19 cellular contexts compared by ENCODE assay signal in the genomic region with DNA sequence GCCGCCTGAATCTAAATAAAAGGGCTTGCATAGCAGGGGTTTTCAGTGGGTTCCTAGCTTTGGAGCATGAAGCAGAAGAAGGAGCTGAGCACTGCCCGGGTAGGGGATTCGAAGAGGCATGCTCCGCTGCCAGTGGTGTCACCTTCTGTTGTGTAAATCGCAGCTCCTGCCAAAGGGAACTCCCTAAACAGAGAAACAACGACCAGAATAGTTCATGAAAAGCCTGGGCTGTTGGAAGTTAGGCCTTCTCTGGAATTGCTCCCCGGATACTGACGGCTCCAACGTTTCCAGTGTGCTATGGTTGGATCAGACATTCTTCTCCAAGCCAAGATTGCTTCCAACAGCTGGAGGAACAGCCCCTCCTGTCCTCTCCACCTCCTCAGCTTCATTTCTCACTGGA.
DNase-seq lines count a peak whose midpoint lies in the region; ATAC-seq, FAIRE-seq and TF ChIP-seq lines count a peak whose summit lies in the region.
"Had no signal": no experiment of that assay in that cellular context is flagged by ENCODE, and none has a peak within 500 bp of the region (broad histone marks: within the 10 kb centered on the region; RNA-seq: fewer than 3 reads in every experiment).

No MANE protein-coding gene starts in this region.

- no peaks in the 10 kb centered on the region for H3K23me2 ChIP-seq in H9 (ENCODE audit: insufficient read length, low read depth, low read length, poor library complexity, severe bottlenecking)

- no peak overlapping the region for H4K5ac ChIP-seq in H9 (ENCODE audit: insufficient read length, low read depth, low read length)

- H3K4me1 ChIP-seq in H9 (ENCODE audit: insufficient read depth, low read length) = peaks cover 4% of the 10 kb centered on the region; the same call in 1 of the 2 replicates

- H2BK15ac ChIP-seq in H9 (ENCODE audit: low read depth, low read length) = no peak overlapping the region

- H3K4me3 Mint-ChIP-seq in H9 = peak overlapping the region; percentile 24 to 61; a peak in 3 of 5 replicates
- no peak overlapping the region for H3K4me3 Mint-ChIP-seq in activated T-cell treated with anti-CD3 and anti-CD28 coated beads, Interleukin-2, amount 50 U/mL, for 72 hours
- H3K4me3 Mint-ChIP-seq in chondrocyte (ENCODE audit: unreplicated experiment) = no peak overlapping the region
- H3K4me3 Mint-ChIP-seq: activated CD4-positive, alpha-beta memory T cell treated with anti-CD3 and anti-CD28 coated beads, Interleukin-2, amount 10 ng/mL, durations not matched to agents 7 days and 5 days; activated T-helper 17 cell treated with anti-CD3 and anti-CD28 coated beads, Interleukin-2, amount 50 U/mL, for 72 hours had no signal

- no peak overlapping the region for H3T11ph ChIP-seq in H9 (ENCODE audit: low read length)

- H2BK5ac ChIP-seq in H9 (ENCODE audit: insufficient read length, low read length) = no peak overlapping the region

- no peaks in the 10 kb centered on the region; the same call in 1 of the 2 replicates for H3K27me3 ChIP-seq in H9 (ENCODE audit: insufficient read depth, low read length)
- H3K27me3 ChIP-seq: esophagus squamous epithelium had no signal

- TF ChIP-seq CTCF in H9 (conservative IDR thresholded peaks at IDR 0.05) (no peak), chondrocyte (IDR thresholded peaks at IDR 0.05) (no peak)

- H3K56ac ChIP-seq in H9 (ENCODE audit: insufficient read length, low read depth, low read length) = no peak overlapping the region

- peak; percentile 76 for ATAC-seq in sciatic nerve
- no peak for ATAC-seq in activated T-cell treated with anti-CD3 and anti-CD28 coated beads, Interleukin-2, amount 50 U/mL, for 72 hours (replicated peaks in 1 of 2)
- ATAC-seq in GM19463 (IDR thresholded peaks at IDR 0.05; ENCODE audit: unreplicated experiment) = no peak
- ATAC-seq: activated T-helper 17 cell treated with anti-CD3 and anti-CD28 coated beads, Interleukin-2, amount 50 U/mL, for 72 hours; HCT116 had no signal

- peak; percentile 75 for DNase-seq in H9
- DNase-seq in astrocyte of the hippocampus (ENCODE audit: low read depth, low spot score) = peak; percentile 12
- DNase-seq in iPS DF 19.7 (ENCODE audit: low read depth, low spot score) = peak; percentile 83
- DNase-seq in sciatic nerve (ENCODE audit: low spot score) = no peak
- no peak for DNase-seq in activated T-cell treated with anti-CD3 and anti-CD28 coated beads, Interleukin-2, amount 50 U/mL, for 72 hours
- DNase-seq in frontal cortex (ENCODE audit: low spot score in 2 of 2) = no peak
- no peak for DNase-seq in chondrocyte (ENCODE audit: low spot score)
- DNase-seq: activated CD4-positive, alpha-beta memory T cell treated with anti-CD3 and anti-CD28 coated beads, Interleukin-2, amount 10 ng/mL, durations not matched to agents 7 days and 5 days; amniotic stem cell; C1 segment of cervical spinal cord; dermis blood vessel endothelial cell; esophagus squamous epithelium; Karpas-422; NCI-H146; NCI-H82; nucleus accumbens had no signal

- intact Hi-C loops in sciatic nerve (cut with DNase I) = no loop called here

- no peak overlapping the region for H2BK12ac ChIP-seq in H9 (ENCODE audit: insufficient read length, low read depth, low read length)

- H2AFZ ChIP-seq in H9 (ENCODE audit: low read length) = no peak overlapping the region

- H4K91ac ChIP-seq in H9 (ENCODE audit: insufficient read length, low read depth, low read length) = no peak overlapping the region

- H3K79me1 ChIP-seq in H9 (ENCODE audit: insufficient read depth, low read depth, low read length, poor library complexity, severe bottlenecking) = no peaks in the 10 kb centered on the region

- H3K4ac ChIP-seq in H9 (ENCODE audit: low read depth, low read length) = no peak overlapping the region

- WGBS in H9 (ENCODE audit: extremely low coverage, insufficient read length, low lambda C conversion rate) = no CpG with 5 or more reads among the region's 9 CpGs

- no peak overlapping the region for H3K23ac ChIP-seq in H9 (ENCODE audit: insufficient read length, low read depth, low read length)

- no peaks in the 10 kb centered on the region for H3K79me2 ChIP-seq in H9 (ENCODE audit: insufficient read depth, low read length)

- peaks cover 14 to 32% (median 17%) of the 10 kb centered on the region in 3 experiments for H3K36me3 Mint-ChIP-seq in H9 (ENCODE audit: insufficient read depth in 1 of 3, low read depth in 3 of 3)
- H3K36me3 Mint-ChIP-seq in activated T-cell treated with anti-CD3 and anti-CD28 coated beads, Interleukin-2, amount 50 U/mL, for 72 hours (ENCODE audit: insufficient read depth in 2 of 2) = peaks cover 2% of the 10 kb centered on the region in 2 donors
- peaks cover 11% of the 10 kb centered on the region for H3K36me3 Mint-ChIP-seq in chondrocyte (ENCODE audit: low read depth)

- H3K9me3 ChIP-seq in H9 (ENCODE audit: control insufficient read depth, low read depth, low read length) = peaks cover 11% of the 10 kb centered on the region

- H3K27ac Mint-ChIP-seq in H9 = peak overlapping the region in 2 of 3 experiments; percentile 44 to 48; a peak in 1 of 7 replicates
- no peak overlapping the region for H3K27ac Mint-ChIP-seq in activated T-cell treated with anti-CD3 and anti-CD28 coated beads, Interleukin-2, amount 50 U/mL, for 72 hours
- no peak overlapping the region for H3K27ac Mint-ChIP-seq in chondrocyte (ENCODE audit: unreplicated experiment)
- H3K27ac Mint-ChIP-seq: activated CD4-positive, alpha-beta memory T cell treated with anti-CD3 and anti-CD28 coated beads, Interleukin-2, amount 10 ng/mL, durations not matched to agents 7 days and 5 days; activated T-helper 17 cell treated with anti-CD3 and anti-CD28 coated beads, Interleukin-2, amount 50 U/mL, for 72 hours had no signal

- no peak overlapping the region for H3K18ac ChIP-seq in H9 (ENCODE audit: insufficient read length, low read depth, low read length)

- H3K9me3 Mint-ChIP-seq in H9 (peaks cover 30 to 31% of the 10 kb centered on the region in 2 experiments), chondrocyte (ENCODE audit: low read depth) (peaks cover 31% of the 10 kb centered on the region)
- peaks cover 12 to 20% of the 10 kb centered on the region in 2 donors for H3K9me3 Mint-ChIP-seq in activated T-cell treated with anti-CD3 and anti-CD28 coated beads, Interleukin-2, amount 50 U/mL, for 72 hours

- H3K4me2 ChIP-seq in H9 (ENCODE audit: insufficient read depth, insufficient read length, low read length) = peak overlapping the region; percentile 40

- H3K4me1 Mint-ChIP-seq in H9 = peaks cover 31 to 32% of the 10 kb centered on the region in 2 experiments
- H3K4me1 Mint-ChIP-seq in activated T-cell treated with anti-CD3 and anti-CD28 coated beads, Interleukin-2, amount 50 U/mL, for 72 hours (ENCODE audit: low read depth) = no peaks in the 10 kb centered on the region
- peaks cover 5% of the 10 kb centered on the region for H3K4me1 Mint-ChIP-seq in chondrocyte (ENCODE audit: low read depth)
- H3K4me1 Mint-ChIP-seq: activated CD4-positive, alpha-beta memory T cell treated with anti-CD3 and anti-CD28 coated beads, Interleukin-2, amount 10 ng/mL, durations not matched to agents 7 days and 5 days; activated T-helper 17 cell treated with anti-CD3 and anti-CD28 coated beads, Interleukin-2, amount 50 U/mL, for 72 hours had no signal

- peak overlapping the region; percentile 22; the same call in 1 of the 2 replicates for H3K14ac ChIP-seq in H9 (ENCODE audit: insufficient read depth, low read length)

- no peaks in the 10 kb centered on the region for H4K20me1 ChIP-seq in H9 (ENCODE audit: control insufficient read depth, insufficient read depth, insufficient read length)

- no peak overlapping the region for H2AK5ac ChIP-seq in H9 (ENCODE audit: insufficient read length, low read length)

- no peak overlapping the region for H2BK20ac ChIP-seq in H9 (ENCODE audit: low read depth, low read length, poor library complexity, severe bottlenecking)

- H3K27me3 Mint-ChIP-seq in H9 (ENCODE audit: low read depth) (peaks cover 68% of the 10 kb centered on the region), chondrocyte (ENCODE audit: low read depth) (no peaks in the 10 kb centered on the region)
- no peaks in the 10 kb centered on the region for H3K27me3 Mint-ChIP-seq in activated T-cell treated with anti-CD3 and anti-CD28 coated beads, Interleukin-2, amount 50 U/mL, for 72 hours (ENCODE audit: low read depth)
- H3K27me3 Mint-ChIP-seq: activated CD4-positive, alpha-beta memory T cell treated with anti-CD3 and anti-CD28 coated beads, Interleukin-2, amount 10 ng/mL, durations not matched to agents 7 days and 5 days; activated T-helper 17 cell treated with anti-CD3 and anti-CD28 coated beads, Interleukin-2, amount 50 U/mL, for 72 hours had no signal

- no peak for FAIRE-seq in frontal cortex (lab: Jason Lieb, UNC)

- no peak overlapping the region for H2BK120ac ChIP-seq in H9 (ENCODE audit: low read depth, low read length, poor library complexity, severe bottlenecking)

- no peak overlapping the region for H3K27ac ChIP-seq in H9 (ENCODE audit: insufficient read length, low read depth, low read length)
- H3K27ac ChIP-seq: esophagus squamous epithelium had no signal

- no peak overlapping the region for H4K8ac ChIP-seq in H9 (replicated peaks; ENCODE audit: insufficient read length, low read depth, low read length)

- H3K9ac ChIP-seq in H9 (ENCODE audit: extremely low read depth, insufficient read length, low read length) = no peak overlapping the region

Comparison
In these comparisons a context has a peak if more than half of its experiments do, and no peak if none do; other contexts are left out.
1. DNase-seq: peak in H9 (single experiment), astrocyte of the hippocampus (single experiment) and iPS DF 19.7 (single experiment); none in sciatic nerve (single experiment), activated T-cell treated with anti-CD3 and anti-CD28 coated beads, Interleukin-2, amount 50 U/mL, for 72 hours (0 of 2), frontal cortex (0 of 2) and chondrocyte (single experiment).
2. H3K27ac Mint-ChIP-seq: peak in H9 (2 of 3); none in activated T-cell treated with anti-CD3 and anti-CD28 coated beads, Interleukin-2, amount 50 U/mL, for 72 hours (single experiment) and chondrocyte (single experiment).
3. H3K4me3 Mint-ChIP-seq: peak in H9 (2 of 2); none in activated T-cell treated with anti-CD3 and anti-CD28 coated beads, Interleukin-2, amount 50 U/mL, for 72 hours (0 of 2) and chondrocyte (single experiment).